ENCODE assay signal across 18 cellular contexts in the genomic region with DNA sequence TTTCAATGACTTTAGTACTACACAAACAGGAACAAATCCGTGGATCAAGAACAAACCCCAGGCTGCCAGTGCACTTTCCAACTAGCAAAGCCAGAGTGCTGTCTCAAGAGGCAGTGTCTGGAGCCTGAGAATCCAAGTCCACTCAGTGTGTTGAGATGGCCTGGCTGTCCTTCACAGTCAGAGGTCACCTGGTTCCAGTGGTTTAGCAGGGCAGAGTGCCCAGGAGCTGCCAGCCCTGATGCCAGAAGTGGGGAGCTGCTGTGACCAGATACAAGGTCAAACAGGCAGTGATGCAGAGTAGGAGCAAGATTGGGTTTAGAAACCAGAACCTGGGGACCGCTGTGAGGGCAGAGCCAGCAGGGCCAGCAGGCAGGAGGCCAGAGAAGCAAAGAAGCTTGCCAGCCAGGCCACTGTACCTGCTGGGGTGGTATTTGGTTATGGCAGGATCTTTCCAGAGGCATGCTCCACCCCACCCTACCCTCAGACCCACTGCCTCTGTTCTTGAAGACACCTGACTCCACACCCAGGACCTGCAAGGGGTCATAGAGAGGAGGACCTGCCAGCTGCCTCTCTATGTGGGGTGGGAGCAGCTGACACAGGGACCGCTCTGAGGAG. TPM values are rescaled to one million over a fixed set of nuclear protein-coding genes. Genes with fewer than 3 reads are reported as not detected.
DNase-seq lines count a peak whose midpoint lies in the region; ATAC-seq and TF ChIP-seq lines count a peak whose summit lies in the region.
"Had no signal": no experiment of that assay in that cellular context is flagged by ENCODE, and none has a peak within 500 bp of the region (broad histone marks: within the 10 kb centered on the region; RNA-seq: fewer than 3 reads in every experiment).

No MANE protein-coding gene starts in this region.

- H3K4me3 Mint-ChIP-seq in stimulated activated effector memory CD8-positive, alpha-beta T cell treated with anti-CD3 and anti-CD28 coated beads, Interleukin-12 subunit alpha, Interleukin-12 subunit beta, amount 100 ng/mL, for 72 hours, result no peak overlapping the region
- H3K4me3 Mint-ChIP-seq: IgD-negative memory B cell had no signal

- H3K36me3 ChIP-seq in esophagus muscularis mucosa, result no peaks in the 10 kb centered on the region
- H3K36me3 ChIP-seq: BE2C, MG63, SJSA1 had no signal

- peaks cover 0 to 7% (median 0%) of the 10 kb centered on the region in 4 donors for H3K27me3 ChIP-seq in esophagus muscularis mucosa
- H3K27me3 ChIP-seq: BE2C, MG63, SJSA1 had no signal

- no peaks in the 10 kb centered on the region for H3K36me3 Mint-ChIP-seq in stimulated activated effector memory CD8-positive, alpha-beta T cell treated with anti-CD3 and anti-CD28 coated beads, Interleukin-12 subunit alpha, Interleukin-12 subunit beta, amount 100 ng/mL, for 72 hours
- H3K36me3 Mint-ChIP-seq: IgD-negative memory B cell had no signal

- TF ChIP-seq POLR2A in esophagus muscularis mucosa (IDR thresholded peaks at IDR 0.05; ENCODE audit: low read depth), result no peak

- no peak for TF ChIP-seq EP300 in esophagus muscularis mucosa (IDR thresholded peaks at IDR 0.05)

- DNase-seq in M059J (ENCODE audit: low read depth) (peak; percentile 33), esophagus muscularis mucosa (ENCODE audit: extremely low spot score) (peak; percentile 86), left lobe of liver (ENCODE audit: low spot score) (no peak), NCI-H2196 treated with DMSO at 0.1 percent for 48 hours (lab: John Stamatoyannopoulos, UW; ENCODE audit: unreplicated experiment) (no peak), NCI-H2196 (lab: John Stamatoyannopoulos, UW; ENCODE audit: unreplicated experiment) (no peak)
- no peak for DNase-seq in stimulated activated effector memory CD8-positive, alpha-beta T cell treated with anti-CD3 and anti-CD28 coated beads, Interleukin-12 subunit alpha, Interleukin-12 subunit beta, amount 100 ng/mL, for 72 hours (ENCODE audit: low spot score in 2 of 2)
- DNase-seq: BE2C, DMS53, GDM1, MG63, NCI-H1417, NCI-H1694 treated with DMSO at 0.1 percent for 48 hours, NCI-H69 had no signal

- H3K4me1 Mint-ChIP-seq in stimulated activated effector memory CD8-positive, alpha-beta T cell treated with anti-CD3 and anti-CD28 coated beads, Interleukin-12 subunit alpha, Interleukin-12 subunit beta, amount 100 ng/mL, for 72 hours, result no peaks in the 10 kb centered on the region
- H3K4me1 Mint-ChIP-seq: IgD-negative memory B cell had no signal

- intact Hi-C loops in esophagus muscularis mucosa (cut with DNase I), result no loop called here

- no peak overlapping the region for H3K27ac Mint-ChIP-seq in stimulated activated effector memory CD8-positive, alpha-beta T cell treated with anti-CD3 and anti-CD28 coated beads, Interleukin-12 subunit alpha, Interleukin-12 subunit beta, amount 100 ng/mL, for 72 hours
- H3K27ac Mint-ChIP-seq: IgD-negative memory B cell had no signal

- ATAC-seq in left lobe of liver, result peak; percentile 18
- peak; percentile 28 for ATAC-seq in stimulated activated effector memory CD8-positive, alpha-beta T cell treated with anti-CD3 and anti-CD28 coated beads, Interleukin-12 subunit alpha, Interleukin-12 subunit beta, amount 100 ng/mL, for 72 hours
- ATAC-seq in GM18909 (IDR thresholded peaks at IDR 0.05; ENCODE audit: poor library complexity, unreplicated experiment), result no peak
- ATAC-seq: Panc1 had no signal

- H3K4me3 ChIP-seq in esophagus muscularis mucosa, result no peak overlapping the region
- H3K4me3 ChIP-seq: MG63, SJSA1 had no signal

- no peaks in the 10 kb centered on the region for H3K4me1 ChIP-seq in esophagus muscularis mucosa
- H3K4me1 ChIP-seq: BE2C, SJSA1 had no signal

- 76% methylated on average over 2 of the region's 3 CpGs for WGBS in esophagus muscularis mucosa

- H3K27ac ChIP-seq in esophagus muscularis mucosa (replicated peaks in 1 of 4), result no peak overlapping the region
- H3K27ac ChIP-seq: SJSA1 had no signal

- peaks cover 4% of the 10 kb centered on the region for H3K9me3 Mint-ChIP-seq in stimulated activated effector memory CD8-positive, alpha-beta T cell treated with anti-CD3 and anti-CD28 coated beads, Interleukin-12 subunit alpha, Interleukin-12 subunit beta, amount 100 ng/mL, for 72 hours

- no peak for TF ChIP-seq CTCF in esophagus muscularis mucosa (IDR thresholded peaks at IDR 0.05)

- H3K9me3 ChIP-seq in esophagus muscularis mucosa, result peaks cover 0 to 9% (median 4%) of the 10 kb centered on the region in 4 donors
- H3K9me3 ChIP-seq: BE2C, MG63, SJSA1 had no signal

RNA-seq across cellular contexts. Expression of a gene that starts 35.6 kb away (rescaled TPM):
- 1.8 and 2.2 TPM in 2 replicates for total RNA-seq in M059J (2014; rRNA removed; shearing (Covaris generic))
- total RNA-seq in esophagus muscularis mucosa, result under 1 TPM in 1 of 4 donors, not detected in 3; 0.06 TPM
- 0.18 TPM for total RNA-seq in left lobe of liver
- total RNA-seq: A673, SJSA1 had no signal

Comparison
In these comparisons a context has a peak if more than half of its experiments do, and no peak if none do; other contexts are left out.
1. DNase-seq: peak in M059J (single experiment) and esophagus muscularis mucosa (single experiment); none in left lobe of liver (single experiment), stimulated activated effector memory CD8-positive, alpha-beta T cell treated with anti-CD3 and anti-CD28 coated beads, Interleukin-12 subunit alpha, Interleukin-12 subunit beta, amount 100 ng/mL, for 72 hours (0 of 2), NCI-H2196 treated with DMSO at 0.1 percent for 48 hours (single experiment) and NCI-H2196 (single experiment).